In the genomic region with DNA sequence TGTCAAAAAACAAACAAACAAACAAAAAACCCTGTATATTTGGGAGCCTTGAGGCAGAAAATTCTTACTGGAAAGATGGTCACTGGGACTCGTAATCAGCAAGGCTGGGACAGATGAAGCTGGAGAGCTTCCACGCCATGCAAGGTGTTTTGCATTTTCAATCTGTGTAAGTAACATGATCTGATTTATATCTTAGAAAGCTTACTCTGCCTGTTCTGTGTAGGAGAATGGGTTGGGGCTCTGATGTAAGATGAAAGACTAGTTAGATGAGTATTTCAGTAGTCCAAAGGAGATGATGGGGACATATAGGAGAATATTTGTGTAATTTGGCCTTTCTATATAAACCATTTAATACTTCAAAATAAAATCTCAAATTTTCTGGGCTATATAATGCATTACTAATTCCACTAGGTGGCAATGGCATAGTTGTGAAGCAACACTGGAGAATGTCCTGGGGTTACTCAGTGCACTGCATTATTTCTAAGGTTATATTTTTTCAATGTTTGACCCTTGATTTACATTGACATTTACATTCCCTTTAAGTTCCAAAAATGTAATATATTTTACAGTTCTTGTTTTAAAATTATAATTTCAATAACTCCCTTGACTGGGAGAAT, we compare ENCODE assay signal across 9 cellular contexts. TPM values are rescaled to one million over a fixed set of nuclear protein-coding genes. Genes with fewer than 3 reads are reported as not detected.
DNase-seq lines count a peak whose midpoint lies in the region; ATAC-seq and TF ChIP-seq lines count a peak whose summit lies in the region.
"Had no signal": no experiment of that assay in that cellular context is flagged by ENCODE, and none has a peak within 500 bp of the region (broad histone marks: within the 10 kb centered on the region; RNA-seq: fewer than 3 reads in every experiment).

No MANE protein-coding gene starts in this region.

- no peak for TF ChIP-seq EP300 in stomach (IDR thresholded peaks at IDR 0.05)

- no peak for TF ChIP-seq POLR2A in stomach (IDR thresholded peaks at IDR 0.05)

- CTCF ChIA-PET in HEK293 (lab: Yijun Ruan, JAX), result interaction anchor here (0.7 to 1.4 kb wide), 4 partner anchors 10 to 1928 kb away, joined by 3 to 5 read pairs (median 4); no protein-coding TSS in a partner anchor
- CTCF ChIA-PET in PC-9 (lab: Charles Lee), result no interaction called here

- no peaks in the 10 kb centered on the region for H3K36me3 ChIP-seq in HEK293 (ENCODE audit: control insufficient read depth in 2 of 2, insufficient read depth in 1 of 2, low read length in 2 of 2)
- H3K36me3 ChIP-seq in PC-9 (ENCODE audit: low read depth), result no peaks in the 10 kb centered on the region
- H3K36me3 ChIP-seq in stomach, result no peaks in the 10 kb centered on the region

- no peak overlapping the region for H3K27ac ChIP-seq in HEK293 (ENCODE audit: extremely low read depth, low read depth, low read length)
- H3K27ac ChIP-seq in PC-9, result no peak overlapping the region
- H3K27ac ChIP-seq in stomach, result no peak overlapping the region

- H3K27me3 ChIP-seq in PC-9 (ENCODE audit: insufficient read depth, low read depth) (no peaks in the 10 kb centered on the region), stomach (no peaks in the 10 kb centered on the region)

- H3K4me3 ChIP-seq in HEK293 (ENCODE audit: low read depth, low read length) (no peak overlapping the region), PC-9 (no peak overlapping the region), stomach (no peak overlapping the region)

- no peak overlapping the region for H3K4me2 ChIP-seq in PC-9

- no peak for ATAC-seq in GM19324 (IDR thresholded peaks at IDR 0.05; ENCODE audit: low FRiP score, unreplicated experiment)

- POLR2A ChIA-PET in HEK293 (lab: Yijun Ruan, JAX) (no interaction called here), PC-9 (lab: Charles Lee; ENCODE audit: unreplicated experiment) (no interaction called here)

- H2AFZ ChIP-seq in PC-9, result no peak overlapping the region

- H3K9me2 ChIP-seq in PC-9 (ENCODE audit: insufficient read depth), result no peaks in the 10 kb centered on the region

- no TSS peak for BruUV-seq in PC-9 (replicated peaks; lab: Mats Ljungman, UMichigan)

- H3K4me1 ChIP-seq in HEK293 (ENCODE audit: control insufficient read depth, insufficient read depth, low read length), result no peaks in the 10 kb centered on the region
- H3K4me1 ChIP-seq in PC-9 (replicated peaks; ENCODE audit: insufficient read depth), result no peaks in the 10 kb centered on the region
- H3K4me1 ChIP-seq in stomach, result no peaks in the 10 kb centered on the region

- no peaks in the 10 kb centered on the region for H3K79me2 ChIP-seq in PC-9 (ENCODE audit: low read depth)

- H3K9me3 ChIP-seq in HEK293 (ENCODE audit: control insufficient read depth, insufficient read depth, low read depth, low read length) (no peaks in the 10 kb centered on the region), PC-9 (ENCODE audit: insufficient read depth, low read depth) (no peaks in the 10 kb centered on the region), stomach (no peaks in the 10 kb centered on the region)

- no peak for TF ChIP-seq CTCF in HEK293 (tag by site-specific recombination; IDR thresholded peaks at IDR 0.05)
- TF ChIP-seq CTCF in PC-9 (conservative IDR thresholded peaks at IDR 0.05), result peak; percentile 70
- peak in 3 of 7 experiments; percentile 31 to 49 (median 37) for TF ChIP-seq CTCF in stomach (IDR thresholded peaks at IDR 0.05)

- H3F3A ChIP-seq in PC-9 (ENCODE audit: insufficient read depth, low read depth), result no peaks in the 10 kb centered on the region

- H4K20me1 ChIP-seq in PC-9 (ENCODE audit: insufficient read depth), result peaks cover 3% of the 10 kb centered on the region; the same call in 1 of the 2 replicates

- intact Hi-C loops in PC-9 (cut with micrococcal nuclease; ENCODE audit: unreplicated experiment) (loop anchor here (2.0 kb wide), 1 partner anchor 293 kb away; no protein-coding TSS in a partner anchor), stomach (cut with DNase I; ENCODE audit: low total_unique reads) (no loop called here)

- WGBS in stomach, 5 donors, result 23 to 65% (median 37%) methylated on average over 2 of the region's 2 CpGs

- DNase-seq in ELR (ENCODE audit: low read depth) (peak; percentile 67), PC-9 (no peak), germinal center (ENCODE audit: low spot score) (peak; percentile 24), cerebellum (ENCODE audit: low spot score) (no peak), stomach (no peak), MV-4-11 (lab: John Stamatoyannopoulos, UW) (no peak)
- DNase-seq: left cardiac atrium had no signal

TF ChIP-seq in HEK293, 187 proteins besides CTCF, POLR2A, EP300 and RAD21:
- TF ChIP-seq ZNF654 (tag by site-specific recombination; IDR thresholded peaks at IDR 0.05; ENCODE audit: low read depth) (peak; percentile 50), ZNF426 (tag by site-specific recombination; IDR thresholded peaks at IDR 0.05) (no peak)

RNA-seq across cellular contexts. Expression of a gene that starts 21.9 kb away (rescaled TPM):
- total RNA-seq in PC-9 (2021) (4.2 and 5.6 TPM in 2 replicates), cerebellum (71.7 TPM), stomach (10 to 100 TPM in 1 of 5 donors, 1 to 10 TPM in 3, not detected in 1; 3.0 to 13.2 (median 3.4) TPM)
- 1 to 10 TPM in 2 of 3 donors, under 1 TPM in 1; 0.78 to 1.2 (median 1.1) TPM for polyA plus RNA-seq in stomach

Comparison
In these comparisons a context has a peak if more than half of its experiments do, and no peak if none do; other contexts are left out.
1. DNase-seq: peak in ELR (single experiment) and germinal center (single experiment); none in PC-9 (0 of 2), cerebellum (single experiment), stomach (single experiment) and MV-4-11 (single experiment).